ENCODE assay signal across 9 cellular contexts in genomic region chr7:157339777-157340677, GRCh38. TPM values are rescaled to one million over a fixed set of nuclear protein-coding genes. Genes with fewer than 3 reads are reported as not detected.
DNase-seq lines count a peak whose midpoint lies in the region; ATAC-seq, FAIRE-seq and TF ChIP-seq lines count a peak whose summit lies in the region.
"Had no signal": no experiment of that assay in that cellular context is flagged by ENCODE, and none has a peak within 500 bp of the region (broad histone marks: within the 10 kb centered on the region; RNA-seq: fewer than 3 reads in every experiment).

No MANE protein-coding gene starts in this region.

- H2AFZ ChIP-seq in keratinocyte (ENCODE audit: control insufficient read depth, low read length): no peak overlapping the region

- H3K4me1 ChIP-seq in BLaER1 treated with 17β-estradiol and CSF1 and Interleukin-3, amounts not matched to agents 10 nM and 100 nM: peaks cover 66 to 78% (median 70%) of the 10 kb centered on the region in 10 experiments
- H3K4me1 ChIP-seq in keratinocyte (ENCODE audit: control insufficient read depth, extremely low read depth, insufficient read depth, low read length): peaks cover 12% of the 10 kb centered on the region

- H3K4me2 ChIP-seq in BLaER1 treated with 17β-estradiol and CSF1 and Interleukin-3, amounts not matched to agents 10 nM and 100 nM: peak overlapping the region; percentile 84 to 96 (median 91)
- peak overlapping the region; percentile 81 for H3K4me2 ChIP-seq in keratinocyte (ENCODE audit: control insufficient read depth, extremely low read depth, insufficient read depth, low read depth, low read length)

- DNase-seq in NCI-H1105 (lab: John Stamatoyannopoulos, UW) (peak; percentile 3), keratinocyte (ENCODE audit: low read depth, low spot score) (no peak)
- peak; percentile 29 to 43 (median 37) for DNase-seq in activated CD4-positive, CD25-positive, alpha-beta regulatory T cell (lab: John Stamatoyannopoulos, UW)
- DNase-seq in central memory CD4-positive, alpha-beta T cell: peak; percentile 63
- peak; percentile 52 for DNase-seq in stimulated activated CD4-positive, alpha-beta T cell treated with anti-CD3 and anti-CD28 coated beads, Interleukin-2, amount 100 ng/mL, for 4 hours (ENCODE audit: low read depth)

- H3K36me3 ChIP-seq in BLaER1 treated with 17β-estradiol and CSF1 and Interleukin-3, amounts not matched to agents 10 nM and 100 nM: peaks cover 11 to 60% (median 40%) of the 10 kb centered on the region in 11 experiments; a peak in 19 of 22 replicates
- no peaks in the 10 kb centered on the region for H3K36me3 ChIP-seq in keratinocyte (ENCODE audit: control insufficient read depth in 2 of 2, extremely low read depth in 1 of 2, insufficient read depth in 2 of 2, low read length in 2 of 2)

- TF ChIP-seq POLR2A in GM18505 (IDR thresholded peaks at IDR 0.05; ENCODE audit: borderline replicate concordance, extremely low read depth, insufficient read depth, insufficient read length): no peak

- peak overlapping the region in 9 of 10 experiments; percentile 72 to 96 (median 84); a peak in 17 of 20 replicates for H3K4me3 ChIP-seq in BLaER1 treated with 17β-estradiol and CSF1 and Interleukin-3, amounts not matched to agents 10 nM and 100 nM
- peak overlapping the region in 2 of 3 experiments; percentile 58 to 79 for H3K4me3 ChIP-seq in keratinocyte (ENCODE audit: control insufficient read depth in 2 of 3, extremely low read depth in 1 of 3, insufficient read depth in 2 of 3, low read depth in 1 of 3, low read length in 3 of 3)
- H3K4me3 ChIP-seq: SK-N-MC had no signal

- H4K20me1 ChIP-seq in BLaER1 treated with 17β-estradiol and CSF1 and Interleukin-3, amounts not matched to agents 10 nM and 100 nM: peaks cover 76 to 79% (median 78%) of the 10 kb centered on the region in 11 experiments
- peaks cover 41% of the 10 kb centered on the region for H4K20me1 ChIP-seq in keratinocyte (ENCODE audit: control insufficient read depth, extremely low read depth, insufficient read depth, low read length)

- H3K9me1 ChIP-seq in keratinocyte (ENCODE audit: control insufficient read depth, extremely low read depth, insufficient read depth, low read length): no peaks in the 10 kb centered on the region

- peak overlapping the region; percentile 7 to 94 (median 90); a peak in 18 of 22 replicates for H3K9ac ChIP-seq in BLaER1 treated with 17β-estradiol and CSF1 and Interleukin-3, amounts not matched to agents 10 nM and 100 nM
- no peak overlapping the region for H3K9ac ChIP-seq in keratinocyte (ENCODE audit: control insufficient read depth, extremely low read depth, insufficient read depth, low read length)

- peak; percentile 67 to 94 (median 72) for TF ChIP-seq CTCF in keratinocyte (optimal IDR thresholded peaks at IDR 0.05 in 1 of 3, IDR thresholded peaks at IDR 0.05 in 1 of 3, conservative IDR thresholded peaks at IDR 0.05 in 1 of 3; ENCODE audit: extremely low read depth in 1 of 3, insufficient read depth in 2 of 3, low read length in 3 of 3)

- no peaks in the 10 kb centered on the region for H3K9me3 ChIP-seq in BLaER1 treated with 17β-estradiol and CSF1 and Interleukin-3, amounts not matched to agents 10 nM and 100 nM (replicated peaks in 1 of 11)
- H3K9me3 ChIP-seq in keratinocyte (ENCODE audit: control insufficient read depth, low read depth, low read length): no peaks in the 10 kb centered on the region

- H3K79me2 ChIP-seq in keratinocyte (ENCODE audit: control insufficient read depth, insufficient read depth, low read length): peaks cover 80% of the 10 kb centered on the region

- no peaks in the 10 kb centered on the region for H3K27me3 ChIP-seq in BLaER1 treated with 17β-estradiol and CSF1 and Interleukin-3, amounts not matched to agents 10 nM and 100 nM
- H3K27me3 ChIP-seq in keratinocyte (ENCODE audit: control insufficient read depth, extremely low read depth, insufficient read depth, low read length): no peaks in the 10 kb centered on the region

- peak; percentile 56 for FAIRE-seq in keratinocyte (lab: Jason Lieb, UNC)

- dilution Hi-C loops in keratinocyte (cut with MboI; ENCODE audit: extremely low pct_ligation_motif_present, low sequenced_read_pairs): no loop called here

- ATAC-seq in GM19395 (IDR thresholded peaks at IDR 0.05; ENCODE audit: unreplicated experiment) (peak; percentile 29), GM18505 (IDR thresholded peaks at IDR 0.05; ENCODE audit: unreplicated experiment) (no peak)

- peak overlapping the region in 7 of 11 experiments; percentile 13 to 97 (median 95); a peak in 9 of 22 replicates for H3K27ac ChIP-seq in BLaER1 treated with 17β-estradiol and CSF1 and Interleukin-3, amounts not matched to agents 10 nM and 100 nM
- H3K27ac ChIP-seq in keratinocyte (ENCODE audit: control insufficient read depth, insufficient read depth, low read length): peak overlapping the region; percentile 23
- H3K27ac ChIP-seq: SK-N-MC had no signal

RNA-seq across cellular contexts. Expression of gene DNAJB6, which starts 3.2 kb away (rescaled TPM):
- 76.8 to 163 TPM (median 152 TPM) in 3 replicates for polyA plus RNA-seq in keratinocyte
- polyA plus RNA-seq in keratinocyte (2011; ENCODE audit: low read depth): 296 TPM
- polyA plus RNA-seq in keratinocyte (2011; cell fraction: cytosol; rRNA removed): 119 and 167 TPM in 2 replicates
- polyA plus RNA-seq in keratinocyte (2011; cell fraction: nucleus; rRNA removed): 115 and 161 TPM in 2 replicates
- polyA plus RNA-seq in keratinocyte (2012; ENCODE audit: low replicate concordance): 190 TPM in 2 replicates
- 26.5 to 60.8 TPM (median 29.4 TPM) in 3 replicates for polyA minus RNA-seq in keratinocyte
- polyA minus RNA-seq in keratinocyte (2011; cell fraction: cytosol; rRNA and poly(A)+ RNA removed): 69.4 TPM
- polyA minus RNA-seq in keratinocyte (2011; cell fraction: nucleus; rRNA and poly(A)+ RNA removed): 49.7 and 85.1 TPM in 2 replicates
